Comparison of ENCODE assay signal across 10 cellular contexts in genomic region chr21:44085491-44086321, GRCh38. TPM values are rescaled to one million over a fixed set of nuclear protein-coding genes. Genes with fewer than 3 reads are reported as not detected.
DNase-seq lines count a peak whose midpoint lies in the region; ATAC-seq and TF ChIP-seq lines count a peak whose summit lies in the region.
"Had no signal": no experiment of that assay in that cellular context is flagged by ENCODE, and none has a peak within 500 bp of the region (broad histone marks: within the 10 kb centered on the region; RNA-seq: fewer than 3 reads in every experiment).

No MANE protein-coding gene starts in this region.

- H3K4me1 Mint-ChIP-seq in CD4-positive, alpha-beta T cell (ENCODE audit: low read depth) = peaks cover 91% of the 10 kb centered on the region
- H3K4me1 Mint-ChIP-seq in activated T-helper 2 cell treated with anti-CD3 and anti-CD28 coated beads, Interferon-gamma antibody, Interleukin-2, Interleukin-4, amounts not matched to agents 10 μg/mL and 5 μg/mL and 100 μg/mL, durations not matched to agents 14 hours and 24 hours and 36 hours (ENCODE audit: low read depth) = peaks cover 80% of the 10 kb centered on the region
- no peaks in the 10 kb centered on the region for H3K4me1 Mint-ChIP-seq in osteocyte (ENCODE audit: unreplicated experiment)
- H3K4me1 Mint-ChIP-seq in Calu3 (ENCODE audit: low read depth, unreplicated experiment) = peaks cover 30% of the 10 kb centered on the region

- peaks cover 85% of the 10 kb centered on the region for H3K36me3 Mint-ChIP-seq in CD4-positive, alpha-beta T cell (ENCODE audit: low read depth)
- peaks cover 96% of the 10 kb centered on the region for H3K36me3 Mint-ChIP-seq in activated T-helper 2 cell treated with anti-CD3 and anti-CD28 coated beads, Interferon-gamma antibody, Interleukin-2, Interleukin-4, amounts not matched to agents 10 μg/mL and 5 μg/mL and 100 μg/mL, durations not matched to agents 14 hours and 24 hours and 36 hours (ENCODE audit: low read depth)
- H3K36me3 Mint-ChIP-seq in osteocyte (ENCODE audit: unreplicated experiment) = peaks cover 66% of the 10 kb centered on the region
- peaks cover 31% of the 10 kb centered on the region for H3K36me3 Mint-ChIP-seq in Calu3 (ENCODE audit: insufficient read depth, unreplicated experiment)

- H3K27ac Mint-ChIP-seq in CD4-positive, alpha-beta T cell = peak overlapping the region; percentile 95
- H3K27ac Mint-ChIP-seq in activated T-helper 2 cell treated with anti-CD3 and anti-CD28 coated beads, Interferon-gamma antibody, Interleukin-2, Interleukin-4, amounts not matched to agents 10 μg/mL and 5 μg/mL and 100 μg/mL, durations not matched to agents 14 hours and 24 hours and 36 hours = peak overlapping the region; percentile 95
- no peak overlapping the region for H3K27ac Mint-ChIP-seq in osteocyte (ENCODE audit: unreplicated experiment)
- no peak overlapping the region for H3K27ac Mint-ChIP-seq in Calu3 (ENCODE audit: unreplicated experiment)

- no peaks in the 10 kb centered on the region for H3K9me3 ChIP-seq in CD4-positive, alpha-beta T cell (ENCODE audit: control insufficient read depth, low read length)

- DNase-seq in CD4-positive, alpha-beta T cell = peak in 1 of 10 experiments; percentile 29
- no peak for DNase-seq in activated T-helper 2 cell treated with anti-CD3 and anti-CD28 coated beads, Interferon-gamma antibody, Interleukin-2, Interleukin-4, amounts not matched to agents 10 μg/mL and 5 μg/mL and 100 μg/mL, durations not matched to agents 14 hours and 24 hours and 36 hours (ENCODE audit: low spot score)
- DNase-seq in globus pallidus (ENCODE audit: low spot score) (peak; percentile 94), osteocyte (ENCODE audit: extremely low spot score, unreplicated experiment) (peak; percentile 59), SIG-M5 (lab: John Stamatoyannopoulos, UW) (no peak), NCI-H226 (no peak), Calu3 (no peak)
- DNase-seq: DMS79 had no signal

- H3K27me3 Mint-ChIP-seq in CD4-positive, alpha-beta T cell = no peaks in the 10 kb centered on the region
- no peaks in the 10 kb centered on the region for H3K27me3 Mint-ChIP-seq in activated T-helper 2 cell treated with anti-CD3 and anti-CD28 coated beads, Interferon-gamma antibody, Interleukin-2, Interleukin-4, amounts not matched to agents 10 μg/mL and 5 μg/mL and 100 μg/mL, durations not matched to agents 14 hours and 24 hours and 36 hours (ENCODE audit: low read depth)
- H3K27me3 Mint-ChIP-seq in osteocyte (ENCODE audit: unreplicated experiment) = no peaks in the 10 kb centered on the region
- H3K27me3 Mint-ChIP-seq in Calu3 (ENCODE audit: unreplicated experiment) = no peaks in the 10 kb centered on the region

- CTCF ChIA-PET in CD4-positive, alpha-beta T cell (lab: Charles Lee) = interaction anchor here (1.2 to 1.4 kb wide), 2 partner anchors 14 to 68 kb away, joined by 3 to 6 read pairs; no protein-coding TSS in a partner anchor
- CTCF ChIA-PET in Calu3 (lab: Charles Lee) = no interaction called here

- POLR2A ChIA-PET in CD4-positive, alpha-beta T cell (lab: Charles Lee) = interaction anchor here (0.9 to 4.6 kb wide), 4 partner anchors 21 to 826 kb away, joined by 3 to 49 read pairs (median 9); no protein-coding TSS in a partner anchor

- no peaks in the 10 kb centered on the region for H3K9me3 Mint-ChIP-seq in CD4-positive, alpha-beta T cell
- H3K9me3 Mint-ChIP-seq in activated T-helper 2 cell treated with anti-CD3 and anti-CD28 coated beads, Interferon-gamma antibody, Interleukin-2, Interleukin-4, amounts not matched to agents 10 μg/mL and 5 μg/mL and 100 μg/mL, durations not matched to agents 14 hours and 24 hours and 36 hours = no peaks in the 10 kb centered on the region
- H3K9me3 Mint-ChIP-seq in osteocyte (ENCODE audit: unreplicated experiment) (no peaks in the 10 kb centered on the region), Calu3 (ENCODE audit: low read depth, unreplicated experiment) (no peaks in the 10 kb centered on the region)

- BruUV-seq in Calu3 (replicated peaks; lab: Mats Ljungman, UMichigan) = no TSS peak

- peak overlapping the region; percentile 69 for H3K4me3 Mint-ChIP-seq in CD4-positive, alpha-beta T cell
- H3K4me3 Mint-ChIP-seq in activated T-helper 2 cell treated with anti-CD3 and anti-CD28 coated beads, Interferon-gamma antibody, Interleukin-2, Interleukin-4, amounts not matched to agents 10 μg/mL and 5 μg/mL and 100 μg/mL, durations not matched to agents 14 hours and 24 hours and 36 hours (ENCODE audit: low read depth) = peak overlapping the region; percentile 50
- H3K4me3 Mint-ChIP-seq in osteocyte (ENCODE audit: unreplicated experiment) = no peak overlapping the region
- no peak overlapping the region for H3K4me3 Mint-ChIP-seq in Calu3 (ENCODE audit: low read depth, unreplicated experiment)

- peak overlapping the region; percentile 80 for H3K27ac ChIP-seq in CD4-positive, alpha-beta T cell (ENCODE audit: low read depth, low read length)

- no peak for ATAC-seq in CD4-positive, alpha-beta T cell (ENCODE audit: poor library complexity)
- ATAC-seq in SK-N-SH treated with all-trans-retinoic acid at 6 μM for 48 hours = no peak; the same call in 2 of the 3 replicates
- ATAC-seq: esophagus mucosa had no signal

- intact Hi-C loops in CD4-positive, alpha-beta T cell (cut with DNase I, micrococcal nuclease) = loop anchor here in 1 of 2 experiments (2.0 to 10.0 kb wide), 2 partner anchors 19 to 249 kb away; partner anchors contain the start of gene CFAP410
- intact Hi-C loops in activated T-helper 2 cell treated with anti-CD3 and anti-CD28 coated beads, Interferon-gamma antibody, Interleukin-2, Interleukin-4, amounts not matched to agents 10 μg/mL and 5 μg/mL and 100 μg/mL, durations not matched to agents 14 hours and 24 hours and 36 hours (cut with micrococcal nuclease) = no loop called here
- intact Hi-C loops in Calu3 (cut with micrococcal nuclease; ENCODE audit: unreplicated experiment) = no loop called here

- H3K27me3 ChIP-seq in CD4-positive, alpha-beta T cell (ENCODE audit: control insufficient read depth, insufficient read depth, low read length) = no peaks in the 10 kb centered on the region

- TF ChIP-seq CTCF in CD4-positive, alpha-beta T cell (IDR thresholded peaks at IDR 0.05) = no peak
- no peak for TF ChIP-seq CTCF in osteocyte (IDR thresholded peaks at IDR 0.05)
- no peak for TF ChIP-seq CTCF in Calu3 (IDR thresholded peaks at IDR 0.05; ENCODE audit: unreplicated experiment)

TF ChIP-seq in SK-N-SH treated with all-trans-retinoic acid at 6 μM for 48 hours, 23 proteins besides CTCF, POLR2A, EP300 and RAD21:
- no peak for TF ChIP-seq PPARA (CRISPR knock-in tag; IDR thresholded peaks at IDR 0.05; ENCODE audit: borderline replicate concordance)
- no peak for TF ChIP-seq ZNF8 (CRISPR knock-in tag; IDR thresholded peaks at IDR 0.05)
- no peak for TF ChIP-seq ESRRG (CRISPR knock-in tag; IDR thresholded peaks at IDR 0.05)
- no peak for TF ChIP-seq TCF4 (CRISPR knock-in tag; IDR thresholded peaks at IDR 0.05; ENCODE audit: borderline replicate concordance)

RNA-seq across cellular contexts. Expression of gene PWP2, which starts 21.5 kb away (rescaled TPM):
- 10 to 100 TPM; 38.0 to 40.6 TPM for total RNA-seq in CD4-positive, alpha-beta T cell
- total RNA-seq in activated T-helper 2 cell treated with anti-CD3 and anti-CD28 coated beads, Interferon-gamma antibody, Interleukin-2, Interleukin-4, amounts not matched to agents 10 μg/mL and 5 μg/mL and 100 μg/mL, durations not matched to agents 14 hours and 24 hours and 36 hours = 11.0 and 13.7 TPM in 2 replicates
- total RNA-seq in osteocyte (0.75 and 2.2 TPM in 2 replicates), Calu3 (2022) (16.3 and 18.1 TPM in 2 replicates)

RNA-seq across cellular contexts. Expression of gene GATD3, which starts 47.8 kb away (rescaled TPM):
- total RNA-seq in CD4-positive, alpha-beta T cell = 10 to 100 TPM; 21.9 to 23.0 TPM
- total RNA-seq in activated T-helper 2 cell treated with anti-CD3 and anti-CD28 coated beads, Interferon-gamma antibody, Interleukin-2, Interleukin-4, amounts not matched to agents 10 μg/mL and 5 μg/mL and 100 μg/mL, durations not matched to agents 14 hours and 24 hours and 36 hours = 8.8 and 11.4 TPM in 2 replicates
- total RNA-seq in osteocyte (8.2 and 9.4 TPM in 2 replicates), Calu3 (2022) (23.9 and 24.6 TPM in 2 replicates)

Comparison
In these comparisons a context has a peak if more than half of its experiments do, and no peak if none do; other contexts are left out.
1. DNase-seq: peak in globus pallidus (single experiment) and osteocyte (single experiment); none in activated T-helper 2 cell treated with anti-CD3 and anti-CD28 coated beads, Interferon-gamma antibody, Interleukin-2, Interleukin-4, amounts not matched to agents 10 μg/mL and 5 μg/mL and 100 μg/mL, durations not matched to agents 14 hours and 24 hours and 36 hours (single experiment), SIG-M5 (single experiment), NCI-H226 (single experiment) and Calu3 (single experiment).
2. H3K27ac Mint-ChIP-seq: peak in CD4-positive, alpha-beta T cell (single experiment) and activated T-helper 2 cell treated with anti-CD3 and anti-CD28 coated beads, Interferon-gamma antibody, Interleukin-2, Interleukin-4, amounts not matched to agents 10 μg/mL and 5 μg/mL and 100 μg/mL, durations not matched to agents 14 hours and 24 hours and 36 hours (single experiment); none in osteocyte (single experiment) and Calu3 (single experiment).
3. H3K4me3 Mint-ChIP-seq: peak in CD4-positive, alpha-beta T cell (single experiment) and activated T-helper 2 cell treated with anti-CD3 and anti-CD28 coated beads, Interferon-gamma antibody, Interleukin-2, Interleukin-4, amounts not matched to agents 10 μg/mL and 5 μg/mL and 100 μg/mL, durations not matched to agents 14 hours and 24 hours and 36 hours (single experiment); none in osteocyte (single experiment) and Calu3 (single experiment).